1 cellular context compared by ENCODE assay signal in genomic region chr2:85258194-85258605, GRCh38.
TF ChIP-seq lines count a peak whose summit lies in the region.

No MANE protein-coding gene starts in this region.

TF ChIP-seq in SK-N-SH, 30 proteins besides CTCF, POLR2A, EP300 and RAD21 (continued from another document):
- TF ChIP-seq REST (IDR thresholded peaks at IDR 0.05; ENCODE audit: low read depth, low read length) (no peak), SMC3 (IDR thresholded peaks at IDR 0.05; ENCODE audit: low read depth, low read length) (no peak)
